ENCODE assay signal across 2 cellular contexts in the genomic region with DNA sequence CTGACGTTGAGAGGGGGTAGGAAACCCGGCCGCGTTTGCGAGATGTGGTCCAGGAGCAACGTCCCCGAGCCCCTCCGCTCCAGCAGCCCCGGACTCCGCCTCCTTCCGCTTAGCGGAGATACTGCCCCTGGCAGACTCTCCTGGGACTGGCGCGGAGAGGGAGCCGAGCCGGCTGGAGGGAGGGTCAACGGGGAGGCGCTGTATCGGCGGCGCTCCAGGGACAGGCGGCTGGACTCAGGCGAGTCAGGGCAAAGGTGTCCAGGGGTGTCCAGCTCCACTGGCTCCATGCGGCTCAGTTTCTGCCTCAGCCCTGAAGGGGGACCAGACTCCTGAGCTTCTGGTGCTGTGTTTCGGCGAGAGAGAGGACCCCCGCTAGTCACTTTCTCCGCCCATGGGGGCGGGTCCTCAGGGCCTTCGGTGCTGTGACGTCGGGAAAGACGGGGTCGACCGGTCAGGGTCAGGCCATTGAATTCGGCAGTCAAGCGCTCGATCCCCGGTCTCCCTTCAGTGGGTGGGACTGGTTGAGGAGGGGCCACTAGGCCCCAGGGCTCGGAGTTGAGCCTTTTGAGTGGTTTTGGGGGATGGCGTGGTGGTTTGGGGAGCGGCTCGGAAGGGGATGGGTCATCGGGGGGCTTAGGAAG.
A peak's percentile ranks its signal among the peaks of the same experiment; 100 is the strongest.
TF ChIP-seq lines count a peak whose summit lies in the region.

No MANE protein-coding gene starts in this region.

TF ChIP-seq in WTC11, 78 proteins besides CTCF, POLR2A, EP300 and RAD21 (continued from another document and continues in another):
- TF ChIP-seq, protein P1, sequence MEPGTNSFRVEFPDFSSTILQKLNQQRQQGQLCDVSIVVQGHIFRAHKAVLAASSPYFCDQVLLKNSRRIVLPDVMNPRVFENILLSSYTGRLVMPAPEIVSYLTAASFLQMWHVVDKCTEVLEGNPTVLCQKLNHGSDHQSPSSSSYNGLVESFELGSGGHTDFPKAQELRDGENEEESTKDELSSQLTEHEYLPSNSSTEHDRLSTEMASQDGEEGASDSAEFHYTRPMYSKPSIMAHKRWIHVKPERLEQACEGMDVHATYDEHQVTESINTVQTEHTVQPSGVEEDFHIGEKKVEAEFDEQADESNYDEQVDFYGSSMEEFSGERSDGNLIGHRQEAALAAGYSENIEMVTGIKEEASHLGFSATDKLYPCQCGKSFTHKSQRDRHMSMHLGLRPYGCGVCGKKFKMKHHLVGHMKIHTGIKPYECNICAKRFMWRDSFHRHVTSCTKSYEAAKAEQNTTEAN (CRISPR knock-in tag; IDR thresholded peaks at IDR 0.05), result peak; percentile 63
- TF ChIP-seq, protein P2, sequence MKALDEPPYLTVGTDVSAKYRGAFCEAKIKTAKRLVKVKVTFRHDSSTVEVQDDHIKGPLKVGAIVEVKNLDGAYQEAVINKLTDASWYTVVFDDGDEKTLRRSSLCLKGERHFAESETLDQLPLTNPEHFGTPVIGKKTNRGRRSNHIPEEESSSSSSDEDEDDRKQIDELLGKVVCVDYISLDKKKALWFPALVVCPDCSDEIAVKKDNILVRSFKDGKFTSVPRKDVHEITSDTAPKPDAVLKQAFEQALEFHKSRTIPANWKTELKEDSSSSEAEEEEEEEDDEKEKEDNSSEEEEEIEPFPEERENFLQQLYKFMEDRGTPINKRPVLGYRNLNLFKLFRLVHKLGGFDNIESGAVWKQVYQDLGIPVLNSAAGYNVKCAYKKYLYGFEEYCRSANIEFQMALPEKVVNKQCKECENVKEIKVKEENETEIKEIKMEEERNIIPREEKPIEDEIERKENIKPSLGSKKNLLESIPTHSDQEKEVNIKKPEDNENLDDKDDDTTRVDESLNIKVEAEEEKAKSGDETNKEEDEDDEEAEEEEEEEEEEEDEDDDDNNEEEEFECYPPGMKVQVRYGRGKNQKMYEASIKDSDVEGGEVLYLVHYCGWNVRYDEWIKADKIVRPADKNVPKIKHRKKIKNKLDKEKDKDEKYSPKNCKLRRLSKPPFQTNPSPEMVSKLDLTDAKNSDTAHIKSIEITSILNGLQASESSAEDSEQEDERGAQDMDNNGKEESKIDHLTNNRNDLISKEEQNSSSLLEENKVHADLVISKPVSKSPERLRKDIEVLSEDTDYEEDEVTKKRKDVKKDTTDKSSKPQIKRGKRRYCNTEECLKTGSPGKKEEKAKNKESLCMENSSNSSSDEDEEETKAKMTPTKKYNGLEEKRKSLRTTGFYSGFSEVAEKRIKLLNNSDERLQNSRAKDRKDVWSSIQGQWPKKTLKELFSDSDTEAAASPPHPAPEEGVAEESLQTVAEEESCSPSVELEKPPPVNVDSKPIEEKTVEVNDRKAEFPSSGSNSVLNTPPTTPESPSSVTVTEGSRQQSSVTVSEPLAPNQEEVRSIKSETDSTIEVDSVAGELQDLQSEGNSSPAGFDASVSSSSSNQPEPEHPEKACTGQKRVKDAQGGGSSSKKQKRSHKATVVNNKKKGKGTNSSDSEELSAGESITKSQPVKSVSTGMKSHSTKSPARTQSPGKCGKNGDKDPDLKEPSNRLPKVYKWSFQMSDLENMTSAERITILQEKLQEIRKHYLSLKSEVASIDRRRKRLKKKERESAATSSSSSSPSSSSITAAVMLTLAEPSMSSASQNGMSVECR (CRISPR knock-in tag; IDR thresholded peaks at IDR 0.05; ENCODE audit: borderline replicate concordance), result peak; percentile 72; the same call in 1 of the 2 replicates
- TF ChIP-seq SMAD4 (CRISPR knock-in tag; IDR thresholded peaks at IDR 0.05) (no peak), NR1H2 (CRISPR knock-in tag; IDR thresholded peaks at IDR 0.05) (no peak), NFE2L1 (CRISPR knock-in tag; IDR thresholded peaks at IDR 0.05) (no peak), GTF2I (CRISPR knock-in tag; conservative IDR thresholded peaks at IDR 0.05) (no peak), MYBL2 (CRISPR knock-in tag; IDR thresholded peaks at IDR 0.05) (peak; percentile 69; the same call in 1 of the 2 replicates), SP1 (CRISPR knock-in tag; conservative IDR thresholded peaks at IDR 0.05) (peak; percentile 77)
- TF ChIP-seq, protein P3, sequence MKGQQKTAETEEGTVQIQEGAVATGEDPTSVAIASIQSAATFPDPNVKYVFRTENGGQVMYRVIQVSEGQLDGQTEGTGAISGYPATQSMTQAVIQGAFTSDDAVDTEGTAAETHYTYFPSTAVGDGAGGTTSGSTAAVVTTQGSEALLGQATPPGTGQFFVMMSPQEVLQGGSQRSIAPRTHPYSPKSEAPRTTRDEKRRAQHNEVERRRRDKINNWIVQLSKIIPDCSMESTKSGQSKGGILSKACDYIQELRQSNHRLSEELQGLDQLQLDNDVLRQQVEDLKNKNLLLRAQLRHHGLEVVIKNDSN (CRISPR knock-in tag; IDR thresholded peaks at IDR 0.05), result peak; percentile 12; the same call in 1 of the 2 replicates
- TF ChIP-seq, protein P4, sequence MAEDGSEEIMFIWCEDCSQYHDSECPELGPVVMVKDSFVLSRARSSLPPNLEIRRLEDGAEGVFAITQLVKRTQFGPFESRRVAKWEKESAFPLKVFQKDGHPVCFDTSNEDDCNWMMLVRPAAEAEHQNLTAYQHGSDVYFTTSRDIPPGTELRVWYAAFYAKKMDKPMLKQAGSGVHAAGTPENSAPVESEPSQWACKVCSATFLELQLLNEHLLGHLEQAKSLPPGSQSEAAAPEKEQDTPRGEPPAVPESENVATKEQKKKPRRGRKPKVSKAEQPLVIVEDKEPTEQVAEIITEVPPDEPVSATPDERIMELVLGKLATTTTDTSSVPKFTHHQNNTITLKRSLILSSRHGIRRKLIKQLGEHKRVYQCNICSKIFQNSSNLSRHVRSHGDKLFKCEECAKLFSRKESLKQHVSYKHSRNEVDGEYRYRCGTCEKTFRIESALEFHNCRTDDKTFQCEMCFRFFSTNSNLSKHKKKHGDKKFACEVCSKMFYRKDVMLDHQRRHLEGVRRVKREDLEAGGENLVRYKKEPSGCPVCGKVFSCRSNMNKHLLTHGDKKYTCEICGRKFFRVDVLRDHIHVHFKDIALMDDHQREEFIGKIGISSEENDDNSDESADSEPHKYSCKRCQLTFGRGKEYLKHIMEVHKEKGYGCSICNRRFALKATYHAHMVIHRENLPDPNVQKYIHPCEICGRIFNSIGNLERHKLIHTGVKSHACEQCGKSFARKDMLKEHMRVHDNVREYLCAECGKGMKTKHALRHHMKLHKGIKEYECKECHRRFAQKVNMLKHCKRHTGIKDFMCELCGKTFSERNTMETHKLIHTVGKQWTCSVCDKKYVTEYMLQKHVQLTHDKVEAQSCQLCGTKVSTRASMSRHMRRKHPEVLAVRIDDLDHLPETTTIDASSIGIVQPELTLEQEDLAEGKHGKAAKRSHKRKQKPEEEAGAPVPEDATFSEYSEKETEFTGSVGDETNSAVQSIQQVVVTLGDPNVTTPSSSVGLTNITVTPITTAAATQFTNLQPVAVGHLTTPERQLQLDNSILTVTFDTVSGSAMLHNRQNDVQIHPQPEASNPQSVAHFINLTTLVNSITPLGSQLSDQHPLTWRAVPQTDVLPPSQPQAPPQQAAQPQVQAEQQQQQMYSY (CRISPR knock-in tag; IDR thresholded peaks at IDR 0.05), result no peak

TF ChIP-seq in liver, 16 proteins besides CTCF, POLR2A, EP300 and RAD21 (continued from another document):
- no peak for TF ChIP-seq FOXA2 (IDR thresholded peaks at IDR 0.05)
- TF ChIP-seq SP1 (IDR thresholded peaks at IDR 0.05), result peak; percentile 59
- TF ChIP-seq HNF4A (conservative IDR thresholded peaks at IDR 0.05), result peak; percentile 19 to 45
- TF ChIP-seq, protein P5, sequence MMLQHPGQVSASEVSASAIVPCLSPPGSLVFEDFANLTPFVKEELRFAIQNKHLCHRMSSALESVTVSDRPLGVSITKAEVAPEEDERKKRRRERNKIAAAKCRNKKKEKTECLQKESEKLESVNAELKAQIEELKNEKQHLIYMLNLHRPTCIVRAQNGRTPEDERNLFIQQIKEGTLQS (IDR thresholded peaks at IDR 0.05), result no peak
- peak; percentile 84 for TF ChIP-seq TAF1 (conservative IDR thresholded peaks at IDR 0.05)
- TF ChIP-seq, protein P6, sequence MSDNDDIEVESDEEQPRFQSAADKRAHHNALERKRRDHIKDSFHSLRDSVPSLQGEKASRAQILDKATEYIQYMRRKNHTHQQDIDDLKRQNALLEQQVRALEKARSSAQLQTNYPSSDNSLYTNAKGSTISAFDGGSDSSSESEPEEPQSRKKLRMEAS (IDR thresholded peaks at IDR 0.05), result peak; percentile 23
- TF ChIP-seq EGR1 (IDR thresholded peaks at IDR 0.05; ENCODE audit: low read depth in 2 of 2), result no peak
- TF ChIP-seq RXRA (IDR thresholded peaks at IDR 0.05), result peak; percentile 59 to 78
- TF ChIP-seq HNF4G (IDR thresholded peaks at IDR 0.05), result peak; percentile 12
- no peak for TF ChIP-seq FOXA1 (IDR thresholded peaks at IDR 0.05)
- TF ChIP-seq GABPA (IDR thresholded peaks at IDR 0.05 in 1 of 2, conservative IDR thresholded peaks at IDR 0.05 in 1 of 2), result no peak
- TF ChIP-seq NR2F2 (IDR thresholded peaks at IDR 0.05), result peak; percentile 82
TF ChIP-seq in liver: peak in this region for 10.
